Comparison of ENCODE assay signal across 28 cellular contexts in the genomic region with DNA sequence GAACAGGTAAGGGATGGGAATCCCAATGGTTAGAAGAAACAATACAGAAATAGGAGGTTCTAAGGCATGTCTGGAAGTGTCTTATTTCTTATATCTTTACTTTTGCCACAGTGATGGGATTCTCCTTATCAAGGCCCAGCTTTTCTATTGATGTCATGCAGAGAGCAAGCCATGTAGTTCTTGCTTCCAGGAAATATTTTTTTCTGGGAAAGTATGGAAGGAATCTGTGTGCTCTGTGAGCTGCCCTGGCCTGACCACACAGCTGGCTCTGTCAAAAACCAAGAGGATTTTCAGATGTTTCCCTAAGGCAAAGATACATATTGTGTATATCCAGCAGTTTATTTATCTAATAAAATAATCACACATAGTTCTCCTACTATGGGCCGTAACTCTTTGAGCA.
DNase-seq lines count a peak whose midpoint lies in the region; ATAC-seq and TF ChIP-seq lines count a peak whose summit lies in the region.
"Had no signal": no experiment of that assay in that cellular context is flagged by ENCODE, and none has a peak within 500 bp of the region (broad histone marks: within the 10 kb centered on the region; RNA-seq: fewer than 3 reads in every experiment).

No MANE protein-coding gene starts in this region.

- peak; percentile 49 to 52 for ATAC-seq in lower lobe of right lung
- no peak for ATAC-seq in GM21737 (IDR thresholded peaks at IDR 0.05; ENCODE audit: unreplicated experiment)
- ATAC-seq: activated CD4-positive, alpha-beta T cell treated with anti-CD3 and anti-CD28 coated beads for 36 hours; activated T-cell treated with anti-CD3 and anti-CD28 coated beads, Interleukin-2, amount 50 U/mL, for 4 hours; GM12878; left colon; Panc1; stimulated activated effector memory CD8-positive, alpha-beta T cell treated with anti-CD3 and anti-CD28 coated beads, Interleukin-12 subunit alpha, Interleukin-12 subunit beta, amount 100 ng/mL, for 72 hours; T-cell had no signal

- H3K36me3 ChIP-seq in lower lobe of right lung, result no peaks in the 10 kb centered on the region
- H3K36me3 ChIP-seq: SJCRH30 had no signal

- no peaks in the 10 kb centered on the region for H3K9me3 ChIP-seq in lower lobe of right lung
- H3K9me3 ChIP-seq: SJCRH30 had no signal

- no peak overlapping the region for H3K4me3 ChIP-seq in lower lobe of right lung
- H3K4me3 ChIP-seq: GM12878, SJCRH30 had no signal

- DNase-seq in AG08395 (ENCODE audit: low spot score), result peak; percentile 50
- DNase-seq in LHCN-M2 (ENCODE audit: low read depth), result peak; percentile 28
- peak; percentile 67 for DNase-seq in fibroblast of gingiva (ENCODE audit: low read depth)
- DNase-seq in lower lobe of right lung, result no peak
- no peak for DNase-seq in KBM-7
- DNase-seq in C1 segment of cervical spinal cord (lab: John Stamatoyannopoulos, UW), result no peak
- no peak for DNase-seq in HuH-7 (ENCODE audit: low spot score)
- DNase-seq: activated CD4-positive, alpha-beta T cell treated with anti-CD3 and anti-CD28 coated beads for 36 hours; activated CD8-positive, alpha-beta memory T cell treated with anti-CD3 and anti-CD28 coated beads for 24 hours; activated naive CD4-positive, alpha-beta T cell treated with Interleukin-2 at 50 U/mL for 16 hours; activated T-cell treated with anti-CD3 and anti-CD28 coated beads, Interleukin-2, amount 50 U/mL, for 4 hours; amygdala; CD4-positive, alpha-beta memory T cell; cerebellar nuclear complex; DMS 273 treated with DMSO at 0.1 percent for 48 hours; HFFc6; left colon; NCI-H1105; NCI-H2081 treated with DMSO at 0.1 percent for 48 hours; NCI-H510A; NK-92 treated with Interleukin-12 subunit alpha and Interleukin-12 subunit beta, amount 100 ng/mL, for 24 hours; stimulated activated CD4-positive, alpha-beta T cell treated with anti-CD3 and anti-CD28 coated beads, Interleukin-2, amount 100 ng/mL, for 24 hours; T-cell had no signal

- in situ Hi-C loops in KBM-7 (cut with MboI; ENCODE audit: low pct_unique_long_range_greater_than_20kb, low sequenced_read_pairs), result no loop called here

- intact Hi-C loops in lower lobe of right lung (cut with DNase I), result no loop called here

- no peaks in the 10 kb centered on the region for H3K27me3 ChIP-seq in lower lobe of right lung (ENCODE audit: low read depth)
- H3K27me3 ChIP-seq: SJCRH30 had no signal

- peak overlapping the region; percentile 43 for H3K27ac ChIP-seq in lower lobe of right lung
- H3K27ac ChIP-seq: SJCRH30 had no signal

- TF ChIP-seq CTCF in lower lobe of right lung (IDR thresholded peaks at IDR 0.05), result no peak

- no peaks in the 10 kb centered on the region for H3K4me1 ChIP-seq in lower lobe of right lung

Comparison
In these comparisons a context has a peak if more than half of its experiments do, and no peak if none do; other contexts are left out.
1. DNase-seq: peak in AG08395 (single experiment), LHCN-M2 (single experiment) and fibroblast of gingiva (single experiment); none in lower lobe of right lung (single experiment), KBM-7 (single experiment), C1 segment of cervical spinal cord (0 of 14) and HuH-7 (single experiment).